10 cellular contexts compared by ENCODE assay signal in the genomic region with DNA sequence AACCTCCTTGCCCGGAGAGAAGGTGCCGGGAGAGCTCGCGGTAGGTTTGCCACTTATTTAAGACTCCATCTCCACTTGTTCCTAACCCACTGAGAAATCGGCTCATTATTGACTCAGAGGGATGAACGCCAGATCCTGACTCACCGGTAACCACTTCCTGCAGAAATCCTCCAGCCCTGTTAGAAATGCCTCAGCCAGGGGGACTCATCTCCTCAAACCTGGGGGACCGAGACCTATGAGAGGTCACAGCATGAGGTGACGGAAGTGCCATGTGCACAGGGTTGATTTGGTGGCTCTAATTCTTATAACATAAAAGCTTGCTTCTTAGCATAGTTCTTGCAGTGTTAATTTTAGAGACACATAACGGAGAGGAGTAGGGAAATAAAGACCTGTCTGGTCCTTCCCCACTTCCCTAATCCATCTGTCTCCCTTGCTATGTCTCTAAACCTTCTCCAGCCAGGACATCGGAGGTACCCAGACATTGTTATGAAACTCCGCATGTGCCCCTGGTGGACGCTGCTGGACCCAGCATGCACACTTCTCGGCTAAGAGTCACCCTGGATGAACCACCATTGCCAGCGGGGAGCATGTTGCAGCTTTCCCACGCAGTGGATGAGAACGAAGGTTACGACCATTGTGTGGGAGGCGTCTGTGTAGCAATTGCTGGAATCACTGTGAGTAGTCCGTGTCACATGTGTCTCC.
DNase-seq lines count a peak whose midpoint lies in the region; ATAC-seq, FAIRE-seq and TF ChIP-seq lines count a peak whose summit lies in the region.
"Had no signal": no experiment of that assay in that cellular context is flagged by ENCODE, and none has a peak within 500 bp of the region (broad histone marks: within the 10 kb centered on the region; RNA-seq: fewer than 3 reads in every experiment).

No MANE protein-coding gene starts in this region.

- H3K27ac ChIP-seq in cardiac muscle cell: no peak overlapping the region
- peak overlapping the region; percentile 61 for H3K27ac ChIP-seq in RWPE2 (ENCODE audit: poor library complexity, severe bottlenecking)
- no peak overlapping the region for H3K27ac ChIP-seq in naive thymus-derived CD4-positive, alpha-beta T cell (ENCODE audit: low read depth, low read length)
- H3K27ac ChIP-seq: tibial nerve had no signal

- intact Hi-C loops in cardiac septum (cut with DNase I): no loop called here
- intact Hi-C loops in naive thymus-derived CD4-positive, alpha-beta T cell (cut with micrococcal nuclease): no loop called here

- ATAC-seq in RWPE2 (ENCODE audit: low read depth) (peak; percentile 96), HG02840 (IDR thresholded peaks at IDR 0.05; ENCODE audit: low FRiP score, unreplicated experiment) (no peak)
- no peak for ATAC-seq in naive thymus-derived CD4-positive, alpha-beta T cell

- TF ChIP-seq CTCF in cardiac muscle cell (IDR thresholded peaks at IDR 0.05; ENCODE audit: low read depth, low read length): peak; percentile 44
- no peak for TF ChIP-seq CTCF in RWPE2 (IDR thresholded peaks at IDR 0.05; ENCODE audit: poor library complexity, severe bottlenecking)
- peak; percentile 8 for TF ChIP-seq CTCF in foreskin fibroblast (IDR thresholded peaks at IDR 0.05; ENCODE audit: low read depth, low read length)

- no peak for FAIRE-seq in urothelium cell line (lab: Jason Lieb, UNC)
- FAIRE-seq: G401.6 had no signal

- peaks cover 2 to 26% (median 18%) of the 10 kb centered on the region in 5 donors for H3K27me3 Mint-ChIP-seq in naive thymus-derived CD4-positive, alpha-beta T cell

- H3K4me3 ChIP-seq in cardiac muscle cell: no peak overlapping the region
- H3K4me3 ChIP-seq in RWPE2 (ENCODE audit: severe bottlenecking): no peak overlapping the region
- no peak overlapping the region for H3K4me3 ChIP-seq in foreskin fibroblast (ENCODE audit: low read depth in 1 of 2, low read length in 2 of 2)
- no peak overlapping the region for H3K4me3 ChIP-seq in naive thymus-derived CD4-positive, alpha-beta T cell (ENCODE audit: low read length)
- H3K4me3 ChIP-seq: tibial nerve had no signal

- peaks cover 0 to 2% (median 0%) of the 10 kb centered on the region in 11 donors for H3K9me3 Mint-ChIP-seq in naive thymus-derived CD4-positive, alpha-beta T cell

- H3K36me3 ChIP-seq in cardiac muscle cell: no peaks in the 10 kb centered on the region
- no peaks in the 10 kb centered on the region for H3K36me3 ChIP-seq in RWPE2 (ENCODE audit: low read depth)
- no peaks in the 10 kb centered on the region for H3K36me3 ChIP-seq in naive thymus-derived CD4-positive, alpha-beta T cell (ENCODE audit: control insufficient read depth in 2 of 3, insufficient read depth in 3 of 3, low read length in 3 of 3)
- H3K36me3 ChIP-seq: tibial nerve had no signal

- H3K9me3 ChIP-seq in cardiac muscle cell (ENCODE audit: low read depth): no peaks in the 10 kb centered on the region
- H3K9me3 ChIP-seq in RWPE2 (ENCODE audit: severe bottlenecking): no peaks in the 10 kb centered on the region
- H3K9me3 ChIP-seq in naive thymus-derived CD4-positive, alpha-beta T cell (ENCODE audit: control insufficient read depth in 2 of 3, low read length in 3 of 3): no peaks in the 10 kb centered on the region
- H3K9me3 ChIP-seq: tibial nerve had no signal

- H3K27ac Mint-ChIP-seq in naive thymus-derived CD4-positive, alpha-beta T cell: no peak overlapping the region

- POLR2A ChIA-PET in naive thymus-derived CD4-positive, alpha-beta T cell (lab: Charles Lee): no interaction called here

- H3K27me3 ChIP-seq in cardiac muscle cell (no peaks in the 10 kb centered on the region), RWPE2 (ENCODE audit: insufficient read depth, poor library complexity, severe bottlenecking) (no peaks in the 10 kb centered on the region)
- no peaks in the 10 kb centered on the region for H3K27me3 ChIP-seq in naive thymus-derived CD4-positive, alpha-beta T cell (ENCODE audit: control insufficient read depth in 2 of 2, insufficient read depth in 2 of 2, low read length in 2 of 2)
- H3K27me3 ChIP-seq: tibial nerve had no signal

- H3K4me1 Mint-ChIP-seq in naive thymus-derived CD4-positive, alpha-beta T cell: peaks cover 0 to 2% (median 0%) of the 10 kb centered on the region in 7 donors

- H3K4me1 ChIP-seq in cardiac muscle cell (ENCODE audit: low read depth): peaks cover 15% of the 10 kb centered on the region
- H3K4me1 ChIP-seq in RWPE2 (ENCODE audit: insufficient read depth, poor library complexity, severe bottlenecking): peaks cover 37% of the 10 kb centered on the region
- H3K4me1 ChIP-seq in naive thymus-derived CD4-positive, alpha-beta T cell (ENCODE audit: control insufficient read depth in 2 of 2, insufficient read depth in 2 of 2, low read length in 2 of 2): no peaks in the 10 kb centered on the region

- no peak overlapping the region for H3K4me3 Mint-ChIP-seq in naive thymus-derived CD4-positive, alpha-beta T cell

- DNase-seq in cardiac muscle cell (ENCODE audit: low read depth in 1 of 2, low spot score in 1 of 2) (peak in 1 of 2 donors; percentile 91), cardiac septum (ENCODE audit: low spot score) (no peak), RWPE2 (ENCODE audit: low spot score) (peak; percentile 76), foreskin fibroblast (peak; percentile 83 to 87), urothelium cell line (ENCODE audit: low spot score) (peak; percentile 64), NCI-H2227 (lab: John Stamatoyannopoulos, UW; ENCODE audit: unreplicated experiment) (no peak)
- no peak for DNase-seq in naive thymus-derived CD4-positive, alpha-beta T cell

- no peaks in the 10 kb centered on the region for H3K36me3 Mint-ChIP-seq in naive thymus-derived CD4-positive, alpha-beta T cell

- CTCF ChIA-PET in naive thymus-derived CD4-positive, alpha-beta T cell (lab: Charles Lee): no interaction called here

Comparison
In these comparisons a context has a peak if more than half of its experiments do, and no peak if none do; other contexts are left out.
1. DNase-seq: peak in RWPE2 (single experiment), foreskin fibroblast (2 of 2) and urothelium cell line (single experiment); none in cardiac septum (single experiment), NCI-H2227 (single experiment) and naive thymus-derived CD4-positive, alpha-beta T cell (0 of 9).